2 cellular contexts compared by ENCODE assay signal in the genomic region with DNA sequence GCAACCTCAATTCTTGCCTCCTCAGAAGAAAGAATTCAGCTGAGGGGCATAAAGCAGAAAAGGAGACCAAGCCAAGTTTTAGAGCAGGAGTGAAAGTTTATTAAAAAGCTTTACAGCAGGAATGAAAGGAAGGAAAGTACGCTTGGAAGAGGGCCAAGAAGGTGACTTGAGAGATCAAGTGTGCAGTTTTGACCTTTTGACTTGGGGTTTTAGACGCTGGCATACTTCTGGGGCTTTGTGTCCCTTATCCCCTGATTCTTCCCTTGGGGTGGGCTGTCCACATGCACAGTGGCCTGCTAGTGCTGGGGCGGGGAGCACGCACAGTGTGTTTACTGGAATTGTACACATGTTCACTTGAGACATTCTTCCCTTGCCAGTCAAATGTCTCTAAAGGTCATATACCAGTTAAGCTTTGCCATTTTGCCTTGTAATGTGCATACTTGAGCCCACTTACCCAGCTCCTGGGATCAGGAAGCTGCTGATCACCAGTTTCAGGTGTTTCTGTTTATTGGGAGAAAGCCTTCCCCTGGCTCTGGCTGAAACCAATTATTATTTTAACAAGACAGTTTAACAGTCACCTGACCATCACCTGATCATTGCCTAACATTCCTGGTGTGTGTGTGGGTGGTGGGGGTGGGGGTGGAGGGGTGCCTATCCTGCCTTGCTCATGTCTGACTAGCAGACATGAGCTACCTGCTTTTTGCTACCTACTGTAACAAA.
TF ChIP-seq lines count a peak whose summit lies in the region.

No MANE protein-coding gene starts in this region.

TF ChIP-seq in HCT116, 20 proteins besides CTCF, POLR2A, EP300 and RAD21:
- TF ChIP-seq ZNF274 (IDR thresholded peaks at IDR 0.05; ENCODE audit: low read depth, low read length) = no peak
- TF ChIP-seq SIN3A (IDR thresholded peaks at IDR 0.05; ENCODE audit: low read depth) = no peak
- no peak for TF ChIP-seq EZH2 (IDR thresholded peaks at IDR 0.05)
- no peak for TF ChIP-seq YY1 (IDR thresholded peaks at IDR 0.05; ENCODE audit: extremely low read depth, insufficient replicate concordance, low read depth, low read length)
- no peak for TF ChIP-seq SRF (IDR thresholded peaks at IDR 0.05; ENCODE audit: low read depth)
- no peak for TF ChIP-seq ZBTB33 (IDR thresholded peaks at IDR 0.05; ENCODE audit: extremely low read depth, insufficient replicate concordance, low read length)
- no peak for TF ChIP-seq CEBPB (IDR thresholded peaks at IDR 0.05; ENCODE audit: low read depth)
- TF ChIP-seq SP1 (IDR thresholded peaks at IDR 0.05; ENCODE audit: low read depth) = no peak
- no peak for TF ChIP-seq POLR2AphosphoS5 (IDR thresholded peaks at IDR 0.05; ENCODE audit: low read depth, low read length)
- no peak for TF ChIP-seq EGR1 (IDR thresholded peaks at IDR 0.05; ENCODE audit: low read depth)
- TF ChIP-seq ZFX (IDR thresholded peaks at IDR 0.05) = no peak
- TF ChIP-seq ELF1 (IDR thresholded peaks at IDR 0.05; ENCODE audit: borderline replicate concordance, low read depth) = no peak

TF ChIP-seq in HepG2, 621 proteins besides CTCF, POLR2A, EP300 and RAD21:
- TF ChIP-seq MAF1 (CRISPR knock-in tag; IDR thresholded peaks at IDR 0.05; ENCODE audit: borderline replicate concordance) (no peak), MTF1 (CRISPR knock-in tag; IDR thresholded peaks at IDR 0.05) (no peak), CAMTA2 (CRISPR knock-in tag; IDR thresholded peaks at IDR 0.05; ENCODE audit: borderline replicate concordance) (no peak), ZNF367 (CRISPR knock-in tag; IDR thresholded peaks at IDR 0.05; ENCODE audit: borderline replicate concordance) (no peak), KAT2B (IDR thresholded peaks at IDR 0.05; ENCODE audit: borderline replicate concordance, low read depth, low read length) (no peak), ZNF468 (CRISPR knock-in tag; IDR thresholded peaks at IDR 0.05) (no peak), CHD2 (IDR thresholded peaks at IDR 0.05; ENCODE audit: low read depth, low read length) (no peak), NR1H2 (CRISPR knock-in tag; IDR thresholded peaks at IDR 0.05; ENCODE audit: borderline replicate concordance, low read depth) (no peak), ISL2 (CRISPR knock-in tag; IDR thresholded peaks at IDR 0.05) (no peak), HNRNPK (IDR thresholded peaks at IDR 0.05; ENCODE audit: low read depth, low read length, poor library complexity, severe bottlenecking) (no peak), ELF3 (CRISPR knock-in tag; IDR thresholded peaks at IDR 0.05) (no peak), KDM4B (CRISPR knock-in tag; IDR thresholded peaks at IDR 0.05) (no peak), IKZF4 (CRISPR knock-in tag; IDR thresholded peaks at IDR 0.05; ENCODE audit: borderline replicate concordance, low read depth, not compliant biosample characterization) (no peak), ZNF510 (CRISPR knock-in tag; IDR thresholded peaks at IDR 0.05; ENCODE audit: low read depth) (no peak)
- TF ChIP-seq, protein P1, sequence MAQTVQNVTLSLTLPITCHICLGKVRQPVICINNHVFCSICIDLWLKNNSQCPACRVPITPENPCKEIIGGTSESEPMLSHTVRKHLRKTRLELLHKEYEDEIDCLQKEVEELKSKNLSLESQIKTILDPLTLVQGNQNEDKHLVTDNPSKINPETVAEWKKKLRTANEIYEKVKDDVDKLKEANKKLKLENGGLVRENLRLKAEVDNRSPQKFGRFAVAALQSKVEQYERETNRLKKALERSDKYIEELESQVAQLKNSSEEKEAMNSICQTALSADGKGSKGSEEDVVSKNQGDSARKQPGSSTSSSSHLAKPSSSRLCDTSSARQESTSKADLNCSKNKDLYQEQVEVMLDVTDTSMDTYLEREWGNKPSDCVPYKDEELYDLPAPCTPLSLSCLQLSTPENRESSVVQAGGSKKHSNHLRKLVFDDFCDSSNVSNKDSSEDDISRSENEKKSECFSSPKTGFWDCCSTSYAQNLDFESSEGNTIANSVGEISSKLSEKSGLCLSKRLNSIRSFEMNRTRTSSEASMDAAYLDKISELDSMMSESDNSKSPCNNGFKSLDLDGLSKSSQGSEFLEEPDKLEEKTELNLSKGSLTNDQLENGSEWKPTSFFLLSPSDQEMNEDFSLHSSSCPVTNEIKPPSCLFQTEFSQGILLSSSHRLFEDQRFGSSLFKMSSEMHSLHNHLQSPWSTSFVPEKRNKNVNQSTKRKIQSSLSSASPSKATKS (CRISPR knock-in tag; IDR thresholded peaks at IDR 0.05) = no peak
